Comparison of ENCODE assay signal across 7 cellular contexts in genomic region chr14:77053046-77053841, GRCh38. TPM values are rescaled to one million over a fixed set of nuclear protein-coding genes. Genes with fewer than 3 reads are reported as not detected.
DNase-seq lines count a peak whose midpoint lies in the region; ATAC-seq and TF ChIP-seq lines count a peak whose summit lies in the region.

No MANE protein-coding gene starts in this region.

- no peaks in the 10 kb centered on the region for H3K9me3 ChIP-seq in MG63
- H3K9me3 ChIP-seq in liver (ENCODE audit: control insufficient read depth in 4 of 4, low read length in 3 of 4) = no peaks in the 10 kb centered on the region

- H3K36me3 Mint-ChIP-seq in central memory CD8-positive, alpha-beta T cell (ENCODE audit: insufficient read depth) = peaks cover 2% of the 10 kb centered on the region

- H3K4me1 Mint-ChIP-seq in central memory CD8-positive, alpha-beta T cell = peaks cover 4% of the 10 kb centered on the region

- TF ChIP-seq POLR2A in GM18951 (IDR thresholded peaks at IDR 0.05; ENCODE audit: extremely low read depth, insufficient read depth, insufficient read length) = peak; percentile 25

- no peak overlapping the region for H3K4me3 Mint-ChIP-seq in central memory CD8-positive, alpha-beta T cell

- no peak overlapping the region for H3K9ac ChIP-seq in liver (ENCODE audit: low read depth in 1 of 2, low read length in 2 of 2)

- H3K27ac Mint-ChIP-seq in central memory CD8-positive, alpha-beta T cell (ENCODE audit: low read depth) = no peak overlapping the region

- DNase-seq in MG63 = peak; percentile 49
- peak; percentile 73 for DNase-seq in activated CD4-positive, alpha-beta T cell treated with anti-CD3 and anti-CD28 coated beads for 1 hour
- DNase-seq in central memory CD8-positive, alpha-beta T cell (ENCODE audit: low spot score in 2 of 2) = peak; percentile 63 to 72
- DNase-seq in stimulated activated CD8-positive, alpha-beta memory T cell treated with anti-CD3 and anti-CD28 coated beads, Interleukin-12 subunit alpha, Interleukin-12 subunit beta, amount 100 ng/mL, for 24 hours (ENCODE audit: extremely low read depth) = peak; percentile 60

- 35% methylated on average over 21 of the region's 21 CpGs for WGBS in liver

- peak; percentile 93 to 94 for TF ChIP-seq RAD21 in liver (IDR thresholded peaks at IDR 0.05)

- in situ Hi-C loops in GM18951 (cut with MboI; ENCODE audit: low sequenced_read_pairs, unreplicated experiment) = loop anchor here (25.0 kb wide), 1 partner anchor 341 kb away; no protein-coding TSS in a partner anchor

- TF ChIP-seq CTCF in liver (IDR thresholded peaks at IDR 0.05; ENCODE audit: low read depth, low read length, missing input control) = peak; percentile 81

- H3K27me3 ChIP-seq in MG63 (no peaks in the 10 kb centered on the region), liver (ENCODE audit: control insufficient read depth in 4 of 4, insufficient read depth in 4 of 4, low read length in 3 of 4) (no peaks in the 10 kb centered on the region)

- no peaks in the 10 kb centered on the region for H3K9me3 Mint-ChIP-seq in central memory CD8-positive, alpha-beta T cell

- ATAC-seq in central memory CD8-positive, alpha-beta T cell (replicated peaks; ENCODE audit: extremely low read depth, poor library complexity, severe bottlenecking) = peak; percentile 85
- ATAC-seq in GM18867 (IDR thresholded peaks at IDR 0.05; ENCODE audit: unreplicated experiment) = no peak

- no peak overlapping the region for H3K4me3 ChIP-seq in MG63
- H3K4me3 ChIP-seq in liver (ENCODE audit: low read depth in 1 of 3, low read length in 3 of 3) = no peak overlapping the region

- no peaks in the 10 kb centered on the region for H3K27me3 Mint-ChIP-seq in central memory CD8-positive, alpha-beta T cell

- H3K4me1 ChIP-seq in liver (ENCODE audit: control insufficient read depth in 4 of 4, insufficient read depth in 4 of 4, low read length in 3 of 4) = peaks cover 8 to 26% (median 19%) of the 10 kb centered on the region in 4 donors

- H3K27ac ChIP-seq in liver (ENCODE audit: low read depth in 1 of 2, low read length in 2 of 2) = peak overlapping the region; percentile 47 to 70

- H3K36me3 ChIP-seq in MG63 (no peaks in the 10 kb centered on the region), liver (ENCODE audit: control insufficient read depth in 4 of 4, insufficient read depth in 3 of 4, low read depth in 1 of 4, low read length in 3 of 4) (no peaks in the 10 kb centered on the region)

TF ChIP-seq in liver, 16 proteins besides CTCF, POLR2A, EP300 and RAD21:
- no peak for TF ChIP-seq HNF4G (IDR thresholded peaks at IDR 0.05)
- peak; percentile 12 for TF ChIP-seq NR2F2 (IDR thresholded peaks at IDR 0.05)
TF ChIP-seq in liver: peak in this region for 1.

RNA-seq across cellular contexts. Expression of gene IRF2BPL, which starts 24.7 kb away (rescaled TPM):
- total RNA-seq in MG63 (2014; rRNA removed; shearing (Covaris generic); ENCODE audit: low replicate concordance) = 18.1 and 34.9 TPM in 2 replicates
- 10 to 100 TPM in 1 of 2 donors, 1 to 10 TPM in 1; 7.6 to 15.8 TPM for total RNA-seq in liver
- polyA plus RNA-seq in liver = 1 to 10 TPM; 3.8 to 7.1 TPM

RNA-seq across cellular contexts. Expression of gene CIPC, which starts 44.8 kb away (rescaled TPM):
- total RNA-seq in MG63 (2014; rRNA removed; shearing (Covaris generic); ENCODE audit: low replicate concordance) = 17.1 and 32.1 TPM in 2 replicates
- total RNA-seq in liver = 10 to 100 TPM in 1 of 2 donors, 1 to 10 TPM in 1; 6.7 to 17.8 TPM
- polyA plus RNA-seq in liver = 1 to 10 TPM; 5.2 to 6.7 TPM
